In the genomic region with DNA sequence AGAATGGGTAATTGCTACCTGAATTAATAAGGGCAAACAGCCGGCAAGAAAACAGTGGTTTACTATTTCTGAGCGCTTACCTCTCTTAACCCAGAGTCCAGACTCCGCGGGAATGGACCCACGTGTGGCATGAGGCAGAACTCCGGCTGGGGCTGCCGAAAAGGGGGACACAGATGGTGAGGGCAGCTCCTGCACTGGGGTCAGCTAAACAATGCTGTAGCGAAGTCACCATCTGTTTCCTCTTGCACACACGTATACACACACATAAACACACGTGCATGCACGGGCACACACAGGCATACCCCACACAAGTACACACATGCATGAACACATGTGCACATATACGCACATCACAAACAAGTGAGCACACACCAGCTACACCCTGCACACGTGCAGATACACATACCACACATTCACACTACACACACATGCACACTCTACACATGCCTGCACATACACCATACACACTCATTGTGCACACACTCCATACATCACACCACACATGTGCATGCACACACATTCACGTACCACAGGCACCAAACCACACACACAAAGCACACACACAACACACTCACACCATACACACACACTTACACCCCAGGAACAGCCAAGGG, we compare ENCODE assay signal across 1 cellular context.
TF ChIP-seq lines count a peak whose summit lies in the region.

No MANE protein-coding gene starts in this region.

TF ChIP-seq in HepG2, 621 proteins besides CTCF, POLR2A, EP300 and RAD21 (continued from another document and continues in another):
- TF ChIP-seq SKIL (CRISPR knock-in tag; IDR thresholded peaks at IDR 0.05; ENCODE audit: borderline replicate concordance): peak; percentile 53; the same call in 1 of the 2 replicates
- no peak for TF ChIP-seq SP2 (CRISPR knock-in tag; IDR thresholded peaks at IDR 0.05)
- no peak for TF ChIP-seq CENPX (CRISPR knock-in tag; IDR thresholded peaks at IDR 0.05)
- no peak for TF ChIP-seq ZNF138 (CRISPR knock-in tag; IDR thresholded peaks at IDR 0.05; ENCODE audit: low read depth)
- no peak for TF ChIP-seq NR2F6 (IDR thresholded peaks at IDR 0.05)
- no peak for TF ChIP-seq NR2F6 (CRISPR knock-in tag; IDR thresholded peaks at IDR 0.05)
- TF ChIP-seq, protein P1, sequence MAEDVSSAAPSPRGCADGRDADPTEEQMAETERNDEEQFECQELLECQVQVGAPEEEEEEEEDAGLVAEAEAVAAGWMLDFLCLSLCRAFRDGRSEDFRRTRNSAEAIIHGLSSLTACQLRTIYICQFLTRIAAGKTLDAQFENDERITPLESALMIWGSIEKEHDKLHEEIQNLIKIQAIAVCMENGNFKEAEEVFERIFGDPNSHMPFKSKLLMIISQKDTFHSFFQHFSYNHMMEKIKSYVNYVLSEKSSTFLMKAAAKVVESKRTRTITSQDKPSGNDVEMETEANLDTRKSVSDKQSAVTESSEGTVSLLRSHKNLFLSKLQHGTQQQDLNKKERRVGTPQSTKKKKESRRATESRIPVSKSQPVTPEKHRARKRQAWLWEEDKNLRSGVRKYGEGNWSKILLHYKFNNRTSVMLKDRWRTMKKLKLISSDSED (CRISPR knock-in tag; IDR thresholded peaks at IDR 0.05): no peak
- TF ChIP-seq ZFP82 (CRISPR knock-in tag; IDR thresholded peaks at IDR 0.05; ENCODE audit: borderline replicate concordance): no peak
- TF ChIP-seq NONO (IDR thresholded peaks at IDR 0.05): no peak
- no peak for TF ChIP-seq NONO (CRISPR knock-in tag; conservative IDR thresholded peaks at IDR 0.05)
- no peak for TF ChIP-seq ZNF367 (CRISPR knock-in tag; IDR thresholded peaks at IDR 0.05; ENCODE audit: borderline replicate concordance)
- 0 out of 2 replicates have a peak, but pooled peaks have one; percentile 47 for TF ChIP-seq ZNF589 (CRISPR knock-in tag; conservative IDR thresholded peaks at IDR 0.05)
- no peak for TF ChIP-seq TBX2 (CRISPR knock-in tag; IDR thresholded peaks at IDR 0.05; ENCODE audit: borderline replicate concordance)
- TF ChIP-seq ZNF790 (CRISPR knock-in tag; IDR thresholded peaks at IDR 0.05; ENCODE audit: borderline replicate concordance): no peak
- no peak for TF ChIP-seq BCL3 (CRISPR knock-in tag; IDR thresholded peaks at IDR 0.05)
- peak; percentile 82; the same call in 1 of the 2 replicates for TF ChIP-seq ZFYVE20 (CRISPR knock-in tag; IDR thresholded peaks at IDR 0.05; ENCODE audit: borderline replicate concordance, low read depth)
- no peak for TF ChIP-seq ZNF263 (CRISPR knock-in tag; IDR thresholded peaks at IDR 0.05)
- TF ChIP-seq, protein P2, sequence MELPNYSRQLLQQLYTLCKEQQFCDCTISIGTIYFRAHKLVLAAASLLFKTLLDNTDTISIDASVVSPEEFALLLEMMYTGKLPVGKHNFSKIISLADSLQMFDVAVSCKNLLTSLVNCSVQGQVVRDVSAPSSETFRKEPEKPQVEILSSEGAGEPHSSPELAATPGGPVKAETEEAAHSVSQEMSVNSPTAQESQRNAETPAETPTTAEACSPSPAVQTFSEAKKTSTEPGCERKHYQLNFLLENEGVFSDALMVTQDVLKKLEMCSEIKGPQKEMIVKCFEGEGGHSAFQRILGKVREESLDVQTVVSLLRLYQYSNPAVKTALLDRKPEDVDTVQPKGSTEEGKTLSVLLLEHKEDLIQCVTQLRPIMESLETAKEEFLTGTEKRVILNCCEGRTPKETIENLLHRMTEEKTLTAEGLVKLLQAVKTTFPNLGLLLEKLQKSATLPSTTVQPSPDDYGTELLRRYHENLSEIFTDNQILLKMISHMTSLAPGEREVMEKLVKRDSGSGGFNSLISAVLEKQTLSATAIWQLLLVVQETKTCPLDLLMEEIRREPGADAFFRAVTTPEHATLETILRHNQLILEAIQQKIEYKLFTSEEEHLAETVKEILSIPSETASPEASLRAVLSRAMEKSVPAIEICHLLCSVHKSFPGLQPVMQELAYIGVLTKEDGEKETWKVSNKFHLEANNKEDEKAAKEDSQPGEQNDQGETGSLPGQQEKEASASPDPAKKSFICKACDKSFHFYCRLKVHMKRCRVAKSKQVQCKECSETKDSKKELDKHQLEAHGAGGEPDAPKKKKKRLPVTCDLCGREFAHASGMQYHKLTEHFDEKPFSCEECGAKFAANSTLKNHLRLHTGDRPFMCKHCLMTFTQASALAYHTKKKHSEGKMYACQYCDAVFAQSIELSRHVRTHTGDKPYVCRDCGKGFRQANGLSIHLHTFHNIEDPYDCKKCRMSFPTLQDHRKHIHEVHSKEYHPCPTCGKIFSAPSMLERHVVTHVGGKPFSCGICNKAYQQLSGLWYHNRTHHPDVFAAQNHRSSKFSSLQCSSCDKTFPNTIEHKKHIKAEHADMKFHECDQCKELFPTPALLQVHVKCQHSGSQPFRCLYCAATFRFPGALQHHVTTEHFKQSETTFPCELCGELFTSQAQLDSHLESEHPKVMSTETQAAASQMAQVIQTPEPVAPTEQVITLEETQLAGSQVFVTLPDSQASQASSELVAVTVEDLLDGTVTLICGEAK (IDR thresholded peaks at IDR 0.05): peak; percentile 23; the same call in 1 of the 2 replicates
- TF ChIP-seq, protein P2 (CRISPR knock-in tag; IDR thresholded peaks at IDR 0.05): no peak
- no peak for TF ChIP-seq BRD4 (CRISPR knock-in tag; IDR thresholded peaks at IDR 0.05)
- TF ChIP-seq JUNB (CRISPR knock-in tag; IDR thresholded peaks at IDR 0.05; ENCODE audit: borderline replicate concordance): peak; percentile 56; the same call in 1 of the 2 replicates
- no peak for TF ChIP-seq NR2F2 (IDR thresholded peaks at IDR 0.05; ENCODE audit: borderline replicate concordance, low read depth)
- no peak for TF ChIP-seq TCF7 (IDR thresholded peaks at IDR 0.05; ENCODE audit: low read depth)
- TF ChIP-seq, protein P3, sequence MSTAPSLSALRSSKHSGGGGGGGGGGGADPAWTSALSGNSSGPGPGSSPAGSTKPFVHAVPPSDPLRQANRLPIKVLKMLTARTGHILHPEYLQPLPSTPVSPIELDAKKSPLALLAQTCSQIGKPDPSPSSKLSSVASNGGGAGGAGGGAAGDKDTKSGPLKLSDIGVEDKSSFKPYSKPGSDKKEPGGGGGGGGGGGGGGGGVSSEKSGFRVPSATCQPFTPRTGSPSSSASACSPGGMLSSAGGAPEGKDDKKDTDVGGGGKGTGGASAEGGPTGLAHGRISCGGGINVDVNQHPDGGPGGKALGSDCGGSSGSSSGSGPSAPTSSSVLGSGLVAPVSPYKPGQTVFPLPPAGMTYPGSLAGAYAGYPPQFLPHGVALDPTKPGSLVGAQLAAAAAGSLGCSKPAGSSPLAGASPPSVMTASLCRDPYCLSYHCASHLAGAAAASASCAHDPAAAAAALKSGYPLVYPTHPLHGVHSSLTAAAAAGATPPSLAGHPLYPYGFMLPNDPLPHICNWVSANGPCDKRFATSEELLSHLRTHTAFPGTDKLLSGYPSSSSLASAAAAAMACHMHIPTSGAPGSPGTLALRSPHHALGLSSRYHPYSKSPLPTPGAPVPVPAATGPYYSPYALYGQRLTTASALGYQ (CRISPR knock-in tag; IDR thresholded peaks at IDR 0.05): no peak
- TF ChIP-seq DDIT3 (CRISPR knock-in tag; IDR thresholded peaks at IDR 0.05): no peak
- TF ChIP-seq, protein P4, sequence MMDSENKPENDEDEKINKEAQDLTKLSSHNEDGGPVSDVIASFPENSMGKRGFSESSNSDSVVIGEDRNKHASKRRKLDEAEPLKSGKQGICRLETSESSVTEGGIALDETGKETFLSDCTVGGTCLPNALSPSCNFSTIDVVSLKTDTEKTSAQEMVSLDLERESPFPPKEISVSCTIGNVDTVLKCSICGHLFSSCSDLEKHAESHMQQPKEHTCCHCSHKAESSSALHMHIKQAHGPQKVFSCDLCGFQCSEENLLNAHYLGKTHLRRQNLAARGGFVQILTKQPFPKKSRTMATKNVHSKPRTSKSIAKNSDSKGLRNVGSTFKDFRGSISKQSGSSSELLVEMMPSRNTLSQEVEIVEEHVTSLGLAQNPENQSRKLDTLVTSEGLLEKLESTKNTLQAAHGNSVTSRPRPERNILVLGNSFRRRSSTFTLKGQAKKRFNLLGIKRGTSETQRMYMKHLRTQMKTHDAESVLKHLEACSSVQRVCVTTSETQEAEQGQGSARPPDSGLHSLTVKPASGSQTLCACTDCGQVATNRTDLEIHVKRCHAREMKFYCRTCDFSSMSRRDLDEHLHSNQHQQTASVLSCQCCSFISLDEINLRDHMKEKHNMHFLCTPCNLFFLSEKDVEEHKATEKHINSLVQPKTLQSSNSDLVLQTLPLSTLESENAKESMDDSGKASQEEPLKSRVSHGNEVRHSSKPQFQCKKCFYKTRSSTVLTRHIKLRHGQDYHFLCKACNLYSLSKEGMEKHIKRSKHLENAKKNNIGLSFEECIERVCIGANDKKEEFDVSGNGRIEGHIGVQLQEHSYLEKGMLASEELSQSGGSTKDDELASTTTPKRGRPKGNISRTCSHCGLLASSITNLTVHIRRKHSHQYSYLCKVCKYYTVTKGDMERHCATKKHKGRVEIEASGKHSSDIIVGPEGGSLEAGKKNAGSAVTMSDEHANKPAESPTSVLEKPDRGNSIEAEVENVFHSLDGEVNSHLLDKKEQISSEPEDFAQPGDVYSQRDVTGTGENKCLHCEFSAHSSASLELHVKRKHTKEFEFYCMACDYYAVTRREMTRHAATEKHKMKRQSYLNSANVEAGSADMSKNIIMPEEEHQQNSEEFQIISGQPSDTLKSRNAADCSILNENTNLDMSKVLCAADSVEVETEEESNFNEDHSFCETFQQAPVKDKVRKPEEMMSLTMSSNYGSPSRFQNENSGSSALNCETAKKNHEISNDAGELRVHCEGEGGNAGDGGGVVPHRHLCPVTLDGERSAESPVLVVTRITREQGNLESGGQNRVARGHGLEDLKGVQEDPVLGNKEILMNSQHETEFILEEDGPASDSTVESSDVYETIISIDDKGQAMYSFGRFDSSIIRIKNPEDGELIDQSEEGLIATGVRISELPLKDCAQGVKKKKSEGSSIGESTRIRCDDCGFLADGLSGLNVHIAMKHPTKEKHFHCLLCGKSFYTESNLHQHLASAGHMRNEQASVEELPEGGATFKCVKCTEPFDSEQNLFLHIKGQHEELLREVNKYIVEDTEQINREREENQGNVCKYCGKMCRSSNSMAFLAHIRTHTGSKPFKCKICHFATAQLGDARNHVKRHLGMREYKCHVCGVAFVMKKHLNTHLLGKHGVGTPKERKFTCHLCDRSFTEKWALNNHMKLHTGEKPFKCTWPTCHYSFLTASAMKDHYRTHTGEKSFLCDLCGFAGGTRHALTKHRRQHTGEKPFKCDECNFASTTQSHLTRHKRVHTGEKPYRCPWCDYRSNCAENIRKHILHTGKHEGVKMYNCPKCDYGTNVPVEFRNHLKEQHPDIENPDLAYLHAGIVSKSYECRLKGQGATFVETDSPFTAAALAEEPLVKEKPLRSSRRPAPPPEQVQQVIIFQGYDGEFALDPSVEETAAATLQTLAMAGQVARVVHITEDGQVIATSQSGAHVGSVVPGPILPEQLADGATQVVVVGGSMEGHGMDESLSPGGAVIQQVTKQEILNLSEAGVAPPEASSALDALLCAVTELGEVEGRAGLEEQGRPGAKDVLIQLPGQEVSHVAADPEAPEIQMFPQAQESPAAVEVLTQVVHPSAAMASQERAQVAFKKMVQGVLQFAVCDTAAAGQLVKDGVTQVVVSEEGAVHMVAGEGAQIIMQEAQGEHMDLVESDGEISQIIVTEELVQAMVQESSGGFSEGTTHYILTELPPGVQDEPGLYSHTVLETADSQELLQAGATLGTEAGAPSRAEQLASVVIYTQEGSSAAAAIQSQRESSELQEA (CRISPR knock-in tag; IDR thresholded peaks at IDR 0.05; ENCODE audit: not compliant biosample characterization): no peak
- no peak for TF ChIP-seq RELA (CRISPR knock-in tag; IDR thresholded peaks at IDR 0.05)
- no peak for TF ChIP-seq ZNF552 (CRISPR knock-in tag; IDR thresholded peaks at IDR 0.05; ENCODE audit: borderline replicate concordance)
